ENCODE assay signal across 29 cellular contexts in the genomic region with DNA sequence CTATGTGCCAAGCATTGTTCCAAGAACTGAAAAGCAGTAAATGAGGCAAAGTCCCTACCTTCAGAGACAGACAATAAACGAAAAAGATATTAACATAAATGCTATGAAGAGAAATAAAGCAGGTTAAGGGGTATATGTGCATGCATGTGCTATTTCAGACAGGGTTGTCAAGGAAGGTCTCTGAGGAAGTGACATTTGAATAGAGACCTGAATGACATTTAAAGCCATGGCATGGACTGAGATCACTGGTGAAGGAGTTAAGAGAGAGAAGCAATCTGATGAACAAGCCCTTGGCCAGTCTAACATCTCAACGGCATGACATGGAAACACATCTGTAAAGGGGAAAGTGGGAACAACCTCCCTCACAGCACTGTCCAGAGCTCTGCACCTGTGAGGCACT.
"Had no signal": no experiment of that assay in that cellular context is flagged by ENCODE, and none has a peak within 500 bp of the region (broad histone marks: within the 10 kb centered on the region; RNA-seq: fewer than 3 reads in every experiment).

No MANE protein-coding gene starts in this region.

- H2AFZ ChIP-seq: hepatocyte, neural progenitor cell had no signal

- H3K4me3 Mint-ChIP-seq: mesothelial cell of epicardium; naive thymus-derived CD4-positive, alpha-beta T cell; nephron; neural progenitor cell; stimulated activated effector memory CD8-positive, alpha-beta T cell treated with anti-CD3 and anti-CD28 coated beads, Interleukin-12 subunit alpha, Interleukin-12 subunit beta, amount 100 ng/mL, for 72 hours; stimulated activated naive CD8-positive, alpha-beta T cell treated with anti-CD3 and anti-CD28 coated beads, Interleukin-15, Interleukin-2, amounts not matched to agents 100 ng/mL and 50 ng/mL, for 24 hours had no signal

- H3K4me2 ChIP-seq: hepatocyte, neural progenitor cell, smooth muscle cell had no signal

- H3K36me3 ChIP-seq: gastrocnemius medialis, heart left ventricle, neural progenitor cell, prostate gland, right atrium auricular region, upper lobe of left lung had no signal

- H3K27ac Mint-ChIP-seq: mesothelial cell of epicardium; naive thymus-derived CD4-positive, alpha-beta T cell; nephron; neural progenitor cell; stimulated activated effector memory CD8-positive, alpha-beta T cell treated with anti-CD3 and anti-CD28 coated beads, Interleukin-12 subunit alpha, Interleukin-12 subunit beta, amount 100 ng/mL, for 72 hours; stimulated activated naive CD8-positive, alpha-beta T cell treated with anti-CD3 and anti-CD28 coated beads, Interleukin-15, Interleukin-2, amounts not matched to agents 100 ng/mL and 50 ng/mL, for 24 hours had no signal

- H3K27me3 ChIP-seq: dorsolateral prefrontal cortex, gastrocnemius medialis, heart left ventricle, hepatocyte, neural progenitor cell, right atrium auricular region, tibial nerve, upper lobe of left lung had no signal

- H3K27me3 Mint-ChIP-seq: naive thymus-derived CD4-positive, alpha-beta T cell; stimulated activated naive CD8-positive, alpha-beta T cell treated with anti-CD3 and anti-CD28 coated beads, Interleukin-15, Interleukin-2, amounts not matched to agents 100 ng/mL and 50 ng/mL, for 24 hours had no signal

- DNase-seq: dorsolateral prefrontal cortex; effector CD4-positive, alpha-beta T cell; foreskin fibroblast; gastrocnemius medialis; heart left ventricle; kidney; mesenchymal stem cell; mucosa of descending colon; naive thymus-derived CD4-positive, alpha-beta T cell; stimulated activated CD4-positive, alpha-beta T cell treated with anti-CD3 and anti-CD28 coated beads, Interleukin-12 subunit alpha, Interleukin-12 subunit beta, amount 100 ng/mL, for 4 hours; stimulated activated CD4-positive, alpha-beta T cell treated with anti-CD3 and anti-CD28 coated beads, Interleukin-2, amount 100 ng/mL, for 24 hours; stimulated activated CD4-positive, alpha-beta T cell treated with anti-CD3 and anti-CD28 coated beads, Interleukin-4, amount 100 ng/mL, for 24 hours; upper lobe of left lung had no signal

- H3K4me1 Mint-ChIP-seq: mesothelial cell of epicardium; naive thymus-derived CD4-positive, alpha-beta T cell; nephron; stimulated activated effector memory CD8-positive, alpha-beta T cell treated with anti-CD3 and anti-CD28 coated beads, Interleukin-12 subunit alpha, Interleukin-12 subunit beta, amount 100 ng/mL, for 72 hours had no signal

- H3K9me3 ChIP-seq: gastrocnemius medialis, heart left ventricle, prostate gland, right atrium auricular region, thoracic aorta, tibial nerve had no signal

- H3K27ac ChIP-seq: dorsolateral prefrontal cortex, epithelial cell of prostate, gastrocnemius medialis, heart left ventricle, hepatocyte, neural progenitor cell, prostate gland, right atrium auricular region, thoracic aorta, tibial nerve, upper lobe of left lung had no signal

- H3K4me1 ChIP-seq: heart left ventricle, neural progenitor cell, prostate gland, right atrium auricular region, tibial nerve, upper lobe of left lung had no signal

- H3K4me3 ChIP-seq: dorsolateral prefrontal cortex, gastrocnemius medialis, heart left ventricle, hepatocyte, lung, mucosa of descending colon, neural progenitor cell, prostate gland, right atrium auricular region, smooth muscle cell, thoracic aorta, tibial nerve, upper lobe of left lung had no signal

- H3K36me3 Mint-ChIP-seq: stimulated activated effector memory CD8-positive, alpha-beta T cell treated with anti-CD3 and anti-CD28 coated beads, Interleukin-12 subunit alpha, Interleukin-12 subunit beta, amount 100 ng/mL, for 72 hours had no signal

- H3K9ac ChIP-seq: neural progenitor cell had no signal

- ATAC-seq: esophagus mucosa; gastrocnemius medialis; heart left ventricle; left lobe of liver; mucosa of descending colon; naive thymus-derived CD4-positive, alpha-beta T cell; sciatic nerve; stimulated activated effector memory CD8-positive, alpha-beta T cell treated with anti-CD3 and anti-CD28 coated beads, Interleukin-12 subunit alpha, Interleukin-12 subunit beta, amount 100 ng/mL, for 72 hours had no signal
